In the genomic region with DNA sequence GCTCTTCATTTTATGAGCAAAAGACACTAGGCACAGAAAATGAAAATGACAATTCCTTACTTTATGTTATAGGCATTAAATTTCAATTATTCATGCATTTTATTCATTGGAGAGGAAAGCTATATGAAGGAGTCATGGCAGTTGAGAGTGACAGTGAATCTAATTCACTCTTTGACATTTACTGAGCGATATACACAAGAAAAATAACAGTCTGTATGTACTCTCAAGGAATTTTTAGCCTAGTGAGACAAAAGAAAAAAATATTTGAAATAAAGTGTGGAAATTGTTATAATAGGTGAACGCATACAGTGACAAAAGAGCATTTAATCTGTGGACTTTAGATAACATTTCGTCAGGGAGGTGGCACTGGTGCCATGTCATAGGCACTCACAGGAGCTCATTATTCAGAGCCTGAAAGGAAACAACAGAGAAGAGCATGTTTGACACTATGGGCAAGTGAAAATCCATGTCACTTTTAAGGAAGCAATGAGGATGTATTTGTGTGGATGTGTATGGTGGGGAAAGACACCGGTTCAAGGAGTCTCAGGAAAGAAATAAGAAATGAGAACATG, we compare ENCODE assay signal across 18 cellular contexts.
A peak's percentile ranks its signal among the peaks of the same experiment; 100 is the strongest.
DNase-seq lines count a peak whose midpoint lies in the region; ATAC-seq, FAIRE-seq and TF ChIP-seq lines count a peak whose summit lies in the region.
"Had no signal": no experiment of that assay in that cellular context is flagged by ENCODE, and none has a peak within 500 bp of the region (broad histone marks: within the 10 kb centered on the region; RNA-seq: fewer than 3 reads in every experiment).

No MANE protein-coding gene starts in this region.

- 0 out of 4 replicates have a peak, but pooled peaks of 1 of the 2 experiments have one; percentile 7 for TF ChIP-seq RAD21 in H1 (IDR thresholded peaks at IDR 0.05 in 1 of 2, conservative IDR thresholded peaks at IDR 0.05 in 1 of 2; ENCODE audit: low read depth in 2 of 2, low read length in 2 of 2)

- H3K79me2 ChIP-seq in H1 (ENCODE audit: control insufficient read depth in 1 of 2, insufficient read depth in 2 of 2, low read length in 2 of 2): no peaks in the 10 kb centered on the region

- no peaks in the 10 kb centered on the region for H4K20me1 ChIP-seq in H1 (replicated peaks in 1 of 2; ENCODE audit: control insufficient read depth in 1 of 2, insufficient read depth in 2 of 2, low read length in 2 of 2)

- no peak overlapping the region for H3K9ac ChIP-seq in H1 (replicated peaks in 1 of 4; ENCODE audit: extremely low read depth in 1 of 4, low read depth in 3 of 4, low read length in 3 of 4)

- H3K4me1 ChIP-seq in H1 (replicated peaks in 1 of 4; ENCODE audit: control insufficient read depth in 3 of 4, insufficient read depth in 4 of 4, low read length in 3 of 4) (no peaks in the 10 kb centered on the region), right lobe of liver (no peaks in the 10 kb centered on the region)

- TF ChIP-seq CTCF in 22Rv1 (IDR thresholded peaks at IDR 0.05) (no peak), H1 (IDR thresholded peaks at IDR 0.05; ENCODE audit: control extremely low read depth in 1 of 3, insufficient read depth in 1 of 3, low read depth in 1 of 3, low read length in 3 of 3) (no peak), right lobe of liver (IDR thresholded peaks at IDR 0.05) (peak in 2 of 4 donors; percentile 15 to 21)

- 0 out of 2 replicates have a peak overlapping the region, but pooled peaks have one; percentile 57 for H2AFZ ChIP-seq in H1 (ENCODE audit: low read length)

- H3K23ac ChIP-seq in H1 (ENCODE audit: insufficient read length): no peak overlapping the region

- H4K91ac ChIP-seq in H1 (replicated peaks; ENCODE audit: insufficient read length, low read length): no peak overlapping the region

- TF ChIP-seq POLR2A in H1 (IDR thresholded peaks at IDR 0.05; ENCODE audit: control extremely low read depth in 1 of 2, low read depth in 2 of 2, low read length in 2 of 2) (no peak), right lobe of liver (IDR thresholded peaks at IDR 0.05) (no peak)

- WGBS in H1 (ENCODE audit: extremely low coverage in 1 of 2, insufficient coverage in 1 of 2, insufficient read length in 1 of 2, insufficient replicate concordance in 2 of 2, low coverage in 1 of 2, low lambda C conversion rate in 2 of 2, missing lambda C conversion rate in 1 of 2), 2 experiments: 68% methylated on average over 4 of the region's 4 CpGs; no CpG with 5 or more reads in 1 of the 2 experiments
- WGBS in right lobe of liver (ENCODE audit: insufficient coverage, low coverage, low lambda C conversion rate, missing lambda C conversion rate): 43% methylated on average over 4 of the region's 4 CpGs

- no peak overlapping the region for H4K5ac ChIP-seq in H1 (ENCODE audit: insufficient read length, low read depth, low read length)

- peak; percentile 5 for DNase-seq in NCI-H345 (lab: John Stamatoyannopoulos, UW)
- DNase-seq in NCI-H345 treated with DMSO at 0.1 percent for 48 hours (lab: John Stamatoyannopoulos, UW; ENCODE audit: unreplicated experiment): no peak
- DNase-seq in H1 (ENCODE audit: low read depth in 1 of 2, low spot score in 2 of 2): no peak
- DNase-seq in right lobe of liver: no peak
- DNase-seq in stimulated activated CD4-positive, alpha-beta T cell treated with anti-CD3 and anti-CD28 coated beads, Interleukin-15, amount 100 ng/mL, for 24 hours: no peak
- DNase-seq in NCI-H82 (lab: John Stamatoyannopoulos, UW): no peak
- DNase-seq: C1 segment of cervical spinal cord; Calu3; CD4-positive, alpha-beta memory T cell; COR-L47; DMS79; EL; GDM1; GOT3; H7 had no signal

- ATAC-seq in right lobe of liver: peak; percentile 28 to 76 (median 49)
- ATAC-seq in GM21515 (IDR thresholded peaks at IDR 0.05; ENCODE audit: unreplicated experiment): no peak
- ATAC-seq: GM12878 had no signal

- H3K27ac ChIP-seq in 22Rv1 (peak overlapping the region; percentile 28), H1 (ENCODE audit: low read depth, low read length) (no peak overlapping the region), right lobe of liver (no peak overlapping the region)

- no peak overlapping the region for H2BK120ac ChIP-seq in H1 (replicated peaks; ENCODE audit: low read depth, low read length)

- POLR2A ChIA-PET in H1 (lab: Charles Lee; ENCODE audit: partially characterized antibody): no interaction called here

- H3K56ac ChIP-seq in H1 (replicated peaks; ENCODE audit: insufficient read length, low read depth, low read length): no peak overlapping the region

- H2BK5ac ChIP-seq in H1 (ENCODE audit: low read depth, low read length): no peak overlapping the region

- no peak overlapping the region for H3K18ac ChIP-seq in H1 (ENCODE audit: extremely low read depth, low read length)

- no peak overlapping the region for H2AK5ac ChIP-seq in H1 (ENCODE audit: low read depth, low read length)

- no peaks in the 10 kb centered on the region for H3K36me3 ChIP-seq in H1 (ENCODE audit: control insufficient read depth in 2 of 4, insufficient read depth in 4 of 4, low read length in 3 of 4)
- no peaks in the 10 kb centered on the region for H3K36me3 ChIP-seq in right lobe of liver

- no peak overlapping the region for H2BK20ac ChIP-seq in H1 (ENCODE audit: low read length)

- no peak overlapping the region for H4K8ac ChIP-seq in H1 (ENCODE audit: extremely low read depth, insufficient read depth, low read length)

- H3K9me3 ChIP-seq in H1 (ENCODE audit: insufficient read depth in 2 of 2, low read depth in 1 of 2, low read length in 1 of 2) (no peaks in the 10 kb centered on the region), right lobe of liver (no peaks in the 10 kb centered on the region)

- H2BK12ac ChIP-seq in H1 (ENCODE audit: low read depth, low read length): no peak overlapping the region

- intact Hi-C loops in right lobe of liver (cut with DNase I): no loop called here

- no peaks in the 10 kb centered on the region for H3K27me3 ChIP-seq in H1 (replicated peaks in 1 of 4; ENCODE audit: control insufficient read depth in 3 of 4, extremely low read depth in 1 of 4, insufficient read depth in 3 of 4, low read length in 3 of 4)
- H3K27me3 ChIP-seq in right lobe of liver: no peaks in the 10 kb centered on the region

- H3K79me1 ChIP-seq in H1 (ENCODE audit: low read depth, low read length): no peaks in the 10 kb centered on the region

- FAIRE-seq in H1 (lab: Jason Lieb, UNC): no peak
- FAIRE-seq: GM12878 had no signal

- H3K23me2 ChIP-seq in H1 (ENCODE audit: low read depth, low read length): no peaks in the 10 kb centered on the region

- H3K4ac ChIP-seq in H1 (replicated peaks; ENCODE audit: insufficient read length, low read depth, low read length): no peak overlapping the region

- H3K4me3 ChIP-seq in H1 (ENCODE audit: extremely low read depth in 1 of 4, insufficient read depth in 2 of 4, low read depth in 3 of 4, low read length in 4 of 4) (no peak overlapping the region), right lobe of liver (no peak overlapping the region)
- H3K4me3 ChIP-seq: GM12878 had no signal

- CTCF ChIA-PET in H1 (lab: Charles Lee; ENCODE audit: partially characterized antibody): no interaction called here

- no peak overlapping the region for H3K14ac ChIP-seq in H1 (ENCODE audit: insufficient read length)

- no peak overlapping the region for H2BK15ac ChIP-seq in H1 (ENCODE audit: low read length)

- H3K4me2 ChIP-seq in H1 (ENCODE audit: insufficient read depth in 1 of 2, low read depth in 2 of 2, low read length in 2 of 2): no peak overlapping the region

- TF ChIP-seq EP300 in H1 (IDR thresholded peaks at IDR 0.05; ENCODE audit: borderline replicate concordance in 1 of 2, low read depth in 2 of 2, low read length in 2 of 2): no peak

TF ChIP-seq in H1, 55 proteins besides CTCF, POLR2A, EP300 and RAD21:
- no peak for TF ChIP-seq TAF7 (optimal IDR thresholded peaks at IDR 0.05; ENCODE audit: borderline replicate concordance, low read depth, low read length)
- TF ChIP-seq MAFK (IDR thresholded peaks at IDR 0.05; ENCODE audit: low read depth, low read length): no peak
- no peak for TF ChIP-seq SIN3A (conservative IDR thresholded peaks at IDR 0.05 in 1 of 2, IDR thresholded peaks at IDR 0.05 in 1 of 2; ENCODE audit: low read depth in 1 of 2, low read length in 2 of 2)
- TF ChIP-seq POLR2AphosphoS5 (IDR thresholded peaks at IDR 0.05; ENCODE audit: low read depth, low read length): no peak
- no peak for TF ChIP-seq SP2 (IDR thresholded peaks at IDR 0.05; ENCODE audit: low read length)
- no peak for TF ChIP-seq JUN (IDR thresholded peaks at IDR 0.05; ENCODE audit: low read depth, low read length)
